7 cellular contexts compared by ENCODE assay signal in the genomic region with DNA sequence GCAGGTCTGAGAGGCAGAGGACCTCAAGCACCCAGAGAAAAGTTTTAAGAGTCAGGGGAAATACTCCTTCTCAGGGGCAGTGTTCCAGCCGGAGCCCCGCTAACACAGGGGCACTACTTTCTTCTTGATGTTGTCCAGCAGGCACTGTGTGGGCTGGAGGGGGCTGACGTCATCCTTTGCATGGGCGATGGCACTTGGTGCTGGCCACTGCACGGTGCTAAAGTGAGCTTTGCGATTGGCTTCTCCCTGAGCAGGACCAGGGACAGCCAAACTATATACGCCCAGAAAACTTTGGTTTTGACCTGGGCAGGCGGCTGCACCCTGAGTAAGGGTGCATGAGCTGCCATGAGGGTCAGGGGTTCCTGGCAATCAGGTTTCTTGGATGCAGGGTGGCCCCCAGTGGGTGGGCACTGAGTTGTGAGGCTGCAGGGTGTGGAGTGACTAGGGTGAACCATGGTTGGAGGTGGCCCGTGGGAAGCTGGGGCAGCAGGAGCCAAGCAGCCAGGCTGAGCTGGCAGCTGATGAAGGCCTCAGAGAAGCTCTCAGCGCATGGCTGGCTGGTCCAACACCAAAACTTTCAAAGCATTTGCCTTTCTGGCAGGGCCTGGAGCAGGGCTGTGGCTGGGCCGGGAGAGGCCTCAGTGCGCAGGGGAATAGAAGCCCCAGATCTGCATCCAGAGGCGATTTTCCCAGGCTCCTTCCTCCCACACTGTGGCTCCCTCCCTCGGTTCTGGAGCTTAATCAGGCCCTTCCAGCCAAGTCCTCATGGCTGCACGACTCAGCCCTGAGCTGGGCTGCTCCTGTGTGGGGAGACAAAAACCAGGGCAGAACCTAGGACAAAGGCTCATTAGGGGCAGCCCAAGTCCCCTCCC. TPM values are rescaled to one million over a fixed set of nuclear protein-coding genes. Genes with fewer than 3 reads are reported as not detected.
A peak's percentile ranks its signal among the peaks of the same experiment; 100 is the strongest.
DNase-seq lines count a peak whose midpoint lies in the region; ATAC-seq and TF ChIP-seq lines count a peak whose summit lies in the region.

No MANE protein-coding gene starts in this region.

- H3K27ac ChIP-seq in layer of hippocampus (ENCODE audit: low read depth, low read length) = peak overlapping the region; percentile 71
- H3K27ac ChIP-seq in suprapubic skin = peak overlapping the region; percentile 55

- peaks cover 39% of the 10 kb centered on the region for H3K4me1 ChIP-seq in suprapubic skin

- no peak overlapping the region for H3K4me3 ChIP-seq in MG63
- H3K4me3 ChIP-seq in astrocyte of the spinal cord (ENCODE audit: low read depth, low read length) = no peak overlapping the region
- H3K4me3 ChIP-seq in suprapubic skin = no peak overlapping the region

- TF ChIP-seq CTCF in astrocyte of the spinal cord (IDR thresholded peaks at IDR 0.05; ENCODE audit: low read depth, low read length) (no peak), suprapubic skin (IDR thresholded peaks at IDR 0.05) (no peak)

- TF ChIP-seq EP300 in suprapubic skin (IDR thresholded peaks at IDR 0.05) = no peak

- 44% methylated on average over 12 of the region's 15 CpGs for WGBS in suprapubic skin

- ATAC-seq in HG03342 (IDR thresholded peaks at IDR 0.05; ENCODE audit: unreplicated experiment) = no peak

- H3K27me3 ChIP-seq in MG63 (no peaks in the 10 kb centered on the region), layer of hippocampus (ENCODE audit: control insufficient read depth, insufficient read depth, low read length) (no peaks in the 10 kb centered on the region), suprapubic skin (no peaks in the 10 kb centered on the region)

- DNase-seq in MG63 = peak; percentile 55
- DNase-seq in astrocyte of the spinal cord (ENCODE audit: low read depth, low spot score) = peak; percentile 13
- peak in 1 of 2 donors; percentile 83 for DNase-seq in suprapubic skin (ENCODE audit: low spot score in 2 of 2)
- DNase-seq in stimulated activated CD4-positive, alpha-beta T cell treated with anti-CD3 and anti-CD28 coated beads, Interleukin-12 subunit alpha, Interleukin-12 subunit beta, amount 100 ng/mL, for 4 hours = no peak
- DNase-seq in NOMO-1 treated with dmso at 0.1 percent for 144 hours (lab: John Stamatoyannopoulos, UW; ENCODE audit: unreplicated experiment) = no peak

- in situ Hi-C loops in astrocyte of the spinal cord (cut with HindIII; ENCODE audit: low sequenced_read_pairs) = no loop called here

- TF ChIP-seq POLR2A in suprapubic skin (IDR thresholded peaks at IDR 0.05) = no peak

- H3K9me3 ChIP-seq in MG63 = no peaks in the 10 kb centered on the region
- no peaks in the 10 kb centered on the region for H3K9me3 ChIP-seq in suprapubic skin

- H3K36me3 ChIP-seq in MG63 (no peaks in the 10 kb centered on the region), suprapubic skin (peaks cover 37% of the 10 kb centered on the region)

RNA-seq across cellular contexts. Expression of gene MRPS18A, which starts 18.3 kb away (rescaled TPM):
- 41.1 and 47.3 TPM in 2 replicates for total RNA-seq in MG63 (2014; rRNA removed; shearing (Covaris generic); ENCODE audit: low replicate concordance)
- total RNA-seq in suprapubic skin = 10 to 100 TPM; 43.6 to 59.0 (median 48.6) TPM

RNA-seq across cellular contexts. Expression of gene RSPH9, which starts 24.4 kb away (rescaled TPM):
- not detected in 2 replicates for total RNA-seq in MG63 (2014; rRNA removed; shearing (Covaris generic); ENCODE audit: low replicate concordance)
- under 1 TPM in 2 of 4 donors, not detected in 2; 0.24 to 0.57 TPM for total RNA-seq in suprapubic skin

RNA-seq across cellular contexts. Expression of gene MAD2L1BP, which starts 33.6 kb away (rescaled TPM):
- 11.2 and 14.4 TPM in 2 replicates for total RNA-seq in MG63 (2014; rRNA removed; shearing (Covaris generic); ENCODE audit: low replicate concordance)
- 10 to 100 TPM; 35.4 to 63.1 (median 49.7) TPM for total RNA-seq in suprapubic skin

RNA-seq across cellular contexts. Expression of gene GTPBP2, which starts 40.2 kb away (rescaled TPM):
- 7.6 and 11.6 TPM in 2 replicates for total RNA-seq in MG63 (2014; rRNA removed; shearing (Covaris generic); ENCODE audit: low replicate concordance)
- total RNA-seq in suprapubic skin = 10 to 100 TPM; 23.7 to 67.6 (median 31.5) TPM

Comparison
In these comparisons a context has a peak if more than half of its experiments do, and no peak if none do; other contexts are left out.
1. DNase-seq: peak in MG63 (single experiment) and astrocyte of the spinal cord (single experiment); none in stimulated activated CD4-positive, alpha-beta T cell treated with anti-CD3 and anti-CD28 coated beads, Interleukin-12 subunit alpha, Interleukin-12 subunit beta, amount 100 ng/mL, for 4 hours (single experiment) and NOMO-1 treated with dmso at 0.1 percent for 144 hours (single experiment).